22 cellular contexts compared by ENCODE assay signal in genomic region chr16:59368586-59368985, GRCh38.
"Had no signal": no experiment of that assay in that cellular context is flagged by ENCODE, and none has a peak within 500 bp of the region (broad histone marks: within the 10 kb centered on the region; RNA-seq: fewer than 3 reads in every experiment).

No MANE protein-coding gene starts in this region.

- H3K27ac ChIP-seq: colonic mucosa, epithelial cell of prostate, esophagus squamous epithelium, gastrocnemius medialis, heart right ventricle, left lung, lower lobe of right lung had no signal

- H3K9me3 ChIP-seq: colonic mucosa, esophagus squamous epithelium, gastrocnemius medialis, lower lobe of right lung had no signal

- ATAC-seq: effector memory CD8-positive, alpha-beta T cell; esophagus mucosa; gastrocnemius medialis; heart right ventricle; left cardiac atrium; left lung; left ventricle myocardium superior; lower lobe of right lung; mucosa of descending colon had no signal

- DNase-seq: colonic mucosa; cortex of kidney; effector CD8-positive, alpha-beta T cell; effector memory CD8-positive, alpha-beta T cell; endodermal cell; erythroblast; esophagus squamous epithelium; foreskin fibroblast; foreskin melanocyte; gastrocnemius medialis; glutamatergic neuron; head of caudate nucleus; heart right ventricle; hippocampal formation; left cardiac atrium; left lung; left ventricle myocardium superior; lower lobe of right lung; mesenchymal stem cell; mucosa of descending colon had no signal

- H3K27me3 ChIP-seq: colonic mucosa, esophagus squamous epithelium, gastrocnemius medialis, heart right ventricle, left lung had no signal

- H3K36me3 ChIP-seq: colonic mucosa, esophagus squamous epithelium, gastrocnemius medialis, heart right ventricle, left lung, lower lobe of right lung had no signal

- H3K4me3 ChIP-seq: colonic mucosa, esophagus squamous epithelium, gastrocnemius medialis, heart right ventricle, left lung, lower lobe of right lung, mucosa of descending colon had no signal
